8 cellular contexts compared by ENCODE assay signal in genomic region chr19:42268142-42268703, GRCh38. TPM values are rescaled to one million over a fixed set of nuclear protein-coding genes. Genes with fewer than 3 reads are reported as not detected.
DNase-seq lines count a peak whose midpoint lies in the region; ATAC-seq and TF ChIP-seq lines count a peak whose summit lies in the region.

No MANE protein-coding gene starts in this region.

- H3K27me3 ChIP-seq in DND-41 (ENCODE audit: insufficient read depth, low read length, poor library complexity) (no peaks in the 10 kb centered on the region), Panc1 (ENCODE audit: control insufficient read depth, insufficient read depth, low read length) (no peaks in the 10 kb centered on the region)
- H3K27me3 ChIP-seq in naive thymus-derived CD4-positive, alpha-beta T cell (ENCODE audit: control insufficient read depth in 2 of 2, insufficient read depth in 2 of 2, low read length in 2 of 2): no peaks in the 10 kb centered on the region

- intact Hi-C loops in Panc1 (cut with micrococcal nuclease; ENCODE audit: unreplicated experiment): no loop called here
- intact Hi-C loops in naive thymus-derived CD4-positive, alpha-beta T cell (cut with micrococcal nuclease): loop anchor here (1.0 to 5.0 kb wide), 13 partner anchors 12 to 1823 kb away; partner anchors contain the start of genes ERF (in 2 of the 2), PAFAH1B3 (in 2 of the 2), PRR19 (in 2 of the 2) and DEDD2 (in 1 of the 2)

- peak overlapping the region; percentile 98 for H3K27ac ChIP-seq in DND-41 (ENCODE audit: low read length)
- H3K27ac ChIP-seq in KOPT-K1 (ENCODE audit: low read depth, low read length, poor library complexity, severe bottlenecking): peak overlapping the region; percentile 93
- H3K27ac ChIP-seq in Panc1 (ENCODE audit: low read length): peak overlapping the region; percentile 93
- peak overlapping the region; percentile 95 for H3K27ac ChIP-seq in naive thymus-derived CD4-positive, alpha-beta T cell (ENCODE audit: low read depth, low read length)

- H4K20me1 ChIP-seq in DND-41 (ENCODE audit: insufficient read depth, low read length): no peaks in the 10 kb centered on the region

- peaks cover 8 to 30% (median 25%) of the 10 kb centered on the region in 7 donors for H3K4me1 Mint-ChIP-seq in naive thymus-derived CD4-positive, alpha-beta T cell
- H3K4me1 Mint-ChIP-seq in stimulated activated memory B cell treated with anti-CD40 and anti-IgM and Interleukin-4, amounts not matched to agents 10 μg/mL and 1 μg/mL and 100 μg/mL, for 72 hours: peaks cover 26% of the 10 kb centered on the region

- H3K79me2 ChIP-seq in DND-41 (ENCODE audit: insufficient read depth, low read length): peaks cover 28% of the 10 kb centered on the region

- CTCF ChIA-PET in Panc1 (lab: Charles Lee): no interaction called here
- CTCF ChIA-PET in naive thymus-derived CD4-positive, alpha-beta T cell (lab: Charles Lee): no interaction called here

- H3K27ac Mint-ChIP-seq in naive thymus-derived CD4-positive, alpha-beta T cell: no peak overlapping the region
- no peak overlapping the region for H3K27ac Mint-ChIP-seq in stimulated activated memory B cell treated with anti-CD40 and anti-IgM and Interleukin-4, amounts not matched to agents 10 μg/mL and 1 μg/mL and 100 μg/mL, for 72 hours

- no peak overlapping the region for H3K4me3 Mint-ChIP-seq in naive thymus-derived CD4-positive, alpha-beta T cell
- H3K4me3 Mint-ChIP-seq in stimulated activated memory B cell treated with anti-CD40 and anti-IgM and Interleukin-4, amounts not matched to agents 10 μg/mL and 1 μg/mL and 100 μg/mL, for 72 hours: no peak overlapping the region

- H3K9me3 Mint-ChIP-seq in naive thymus-derived CD4-positive, alpha-beta T cell: no peaks in the 10 kb centered on the region
- H3K9me3 Mint-ChIP-seq in stimulated activated memory B cell treated with anti-CD40 and anti-IgM and Interleukin-4, amounts not matched to agents 10 μg/mL and 1 μg/mL and 100 μg/mL, for 72 hours: no peaks in the 10 kb centered on the region

- peak overlapping the region; percentile 81 for H3K4me2 ChIP-seq in DND-41 (ENCODE audit: insufficient read depth, low read length)

- DNase-seq in DND-41 (peak; percentile 100), Panc1 (ENCODE audit: low read depth, low spot score) (peak; percentile 91), activated T-helper 1 cell treated with Interleukin-2 at 50 U/mL for 16 hours (ENCODE audit: low read depth) (peak; percentile 95), fibroblast of peridontal ligament (ENCODE audit: extremely low read depth) (peak; percentile 99)
- peak; percentile 93 to 100 (median 100) for DNase-seq in naive thymus-derived CD4-positive, alpha-beta T cell

- H3K4me1 ChIP-seq in DND-41 (ENCODE audit: insufficient read depth, low read length): peaks cover 24% of the 10 kb centered on the region
- peaks cover 11% of the 10 kb centered on the region for H3K4me1 ChIP-seq in Panc1 (ENCODE audit: control insufficient read depth, insufficient read depth, low read length)
- peaks cover 23 to 29% of the 10 kb centered on the region in 2 donors for H3K4me1 ChIP-seq in naive thymus-derived CD4-positive, alpha-beta T cell (ENCODE audit: control insufficient read depth in 2 of 2, insufficient read depth in 2 of 2, low read length in 2 of 2)

- H3K36me3 ChIP-seq in DND-41 (ENCODE audit: insufficient read depth, low read length) (peaks cover 21% of the 10 kb centered on the region), KOPT-K1 (ENCODE audit: insufficient read depth, low read length) (peaks cover 7% of the 10 kb centered on the region; the same call in 1 of the 2 replicates), Panc1 (ENCODE audit: control insufficient read depth, insufficient read depth, low read length) (no peaks in the 10 kb centered on the region)
- peaks cover 0 to 13% (median 0%) of the 10 kb centered on the region in 3 experiments for H3K36me3 ChIP-seq in naive thymus-derived CD4-positive, alpha-beta T cell (ENCODE audit: control insufficient read depth in 2 of 3, insufficient read depth in 3 of 3, low read length in 3 of 3)

- ATAC-seq in DND-41 (ENCODE audit: insufficient read depth, low read depth) (peak; percentile 61), GM21825 (IDR thresholded peaks at IDR 0.05; ENCODE audit: unreplicated experiment) (peak; percentile 54), Panc1 (peak; percentile 88)
- peak; percentile 75 for ATAC-seq in naive thymus-derived CD4-positive, alpha-beta T cell
- peak; percentile 86 for ATAC-seq in stimulated activated memory B cell treated with anti-CD40 and anti-IgM and Interleukin-4, amounts not matched to agents 10 μg/mL and 1 μg/mL and 100 μg/mL, for 72 hours

- no peaks in the 10 kb centered on the region for H3K27me3 Mint-ChIP-seq in naive thymus-derived CD4-positive, alpha-beta T cell
- H3K27me3 Mint-ChIP-seq in stimulated activated memory B cell treated with anti-CD40 and anti-IgM and Interleukin-4, amounts not matched to agents 10 μg/mL and 1 μg/mL and 100 μg/mL, for 72 hours: no peaks in the 10 kb centered on the region

- no TSS peak for BruUV-seq in Panc1 (replicated peaks; lab: Mats Ljungman, UMichigan)

- in situ Hi-C loops in Panc1 (cut with HindIII; ENCODE audit: low pct_unique_long_range_greater_than_20kb, low sequenced_read_pairs): no loop called here

- peaks cover 0 to 8% (median 3%) of the 10 kb centered on the region in 5 donors for H3K36me3 Mint-ChIP-seq in naive thymus-derived CD4-positive, alpha-beta T cell
- peaks cover 7% of the 10 kb centered on the region for H3K36me3 Mint-ChIP-seq in stimulated activated memory B cell treated with anti-CD40 and anti-IgM and Interleukin-4, amounts not matched to agents 10 μg/mL and 1 μg/mL and 100 μg/mL, for 72 hours

- peak overlapping the region; percentile 82 for H2AFZ ChIP-seq in DND-41 (ENCODE audit: low read depth, low read length)

- H3K4me3 ChIP-seq in DND-41 (ENCODE audit: low read depth in 1 of 2, low read length in 2 of 2): peak overlapping the region; percentile 34 to 64; a peak in 3 of 4 replicates
- H3K4me3 ChIP-seq in Panc1 (ENCODE audit: low read depth in 2 of 2, low read length in 2 of 2): peak overlapping the region; percentile 69 to 79
- H3K4me3 ChIP-seq in naive thymus-derived CD4-positive, alpha-beta T cell (ENCODE audit: low read length): peak overlapping the region; percentile 85

- POLR2A ChIA-PET in Panc1 (lab: Charles Lee): no interaction called here
- POLR2A ChIA-PET in naive thymus-derived CD4-positive, alpha-beta T cell (lab: Charles Lee): interaction anchor here (0.6 to 1.4 kb wide), 2 partner anchors 9 to 12 kb away, joined by 4 to 9 read pairs; no protein-coding TSS in a partner anchor

- peak overlapping the region; percentile 73 for H3K9ac ChIP-seq in DND-41 (ENCODE audit: low read depth, low read length)

- no peak for TF ChIP-seq CTCF in DND-41 (IDR thresholded peaks at IDR 0.05; ENCODE audit: borderline replicate concordance, extremely low read depth, low read length, poor library complexity, severe bottlenecking)
- TF ChIP-seq CTCF in Panc1 (IDR thresholded peaks at IDR 0.05): no peak

- H3K9me3 ChIP-seq in DND-41 (ENCODE audit: insufficient read depth, low read length, severe bottlenecking): no peaks in the 10 kb centered on the region
- no peaks in the 10 kb centered on the region for H3K9me3 ChIP-seq in KOPT-K1 (ENCODE audit: insufficient read depth, low read length, poor library complexity, severe bottlenecking)
- H3K9me3 ChIP-seq in Panc1 (ENCODE audit: control insufficient read depth, insufficient read depth, low read depth, low read length): no peaks in the 10 kb centered on the region
- no peaks in the 10 kb centered on the region for H3K9me3 ChIP-seq in naive thymus-derived CD4-positive, alpha-beta T cell (ENCODE audit: control insufficient read depth in 2 of 3, low read length in 3 of 3)

RNA-seq across cellular contexts. Expression of gene CIC, which starts 0.8 kb away (rescaled TPM):
- total RNA-seq in Panc1 (2021; ENCODE audit: unreplicated experiment): 67.4 TPM
- polyA plus RNA-seq in Panc1 (2012; ENCODE audit: insufficient read length): 49.9 TPM
- total RNA-seq in naive thymus-derived CD4-positive, alpha-beta T cell: 100 to 1,000 TPM in 3 of 5 experiments, 10 to 100 TPM in 2; 90.4 to 134 (median 102) TPM
- polyA plus RNA-seq in naive thymus-derived CD4-positive, alpha-beta T cell: 1 to 10 TPM; 1.5 to 2.6 TPM

RNA-seq across cellular contexts. Expression of gene ERF, which starts 13.3 kb away (rescaled TPM):
- total RNA-seq in Panc1 (2021; ENCODE audit: unreplicated experiment): 85.7 TPM
- 70.6 TPM for polyA plus RNA-seq in Panc1 (2012; ENCODE audit: insufficient read length)
- total RNA-seq in naive thymus-derived CD4-positive, alpha-beta T cell: 100 to 1,000 TPM in 1 of 5 experiments, 10 to 100 TPM in 4; 42.5 to 105 (median 51.8) TPM
- 10 to 100 TPM in 1 of 2 donors, 1 to 10 TPM in 1; 2.8 to 10.8 TPM for polyA plus RNA-seq in naive thymus-derived CD4-positive, alpha-beta T cell

RNA-seq across cellular contexts. Expression of gene GSK3A, which starts 25.8 kb away (rescaled TPM):
- 46.0 TPM for total RNA-seq in Panc1 (2021; ENCODE audit: unreplicated experiment)
- 65.7 TPM for polyA plus RNA-seq in Panc1 (2012; ENCODE audit: insufficient read length)
- 10 to 100 TPM; 19.6 to 52.0 (median 33.0) TPM for total RNA-seq in naive thymus-derived CD4-positive, alpha-beta T cell
- polyA plus RNA-seq in naive thymus-derived CD4-positive, alpha-beta T cell: 10 to 100 TPM; 11.4 to 19.6 TPM

RNA-seq across cellular contexts. Expression of gene PRR19, which starts 33.7 kb away (rescaled TPM):
- total RNA-seq in Panc1 (2021; ENCODE audit: unreplicated experiment): 2.1 TPM
- 2.2 TPM for polyA plus RNA-seq in Panc1 (2012; ENCODE audit: insufficient read length)
- under 1 TPM in 4 of 5 experiments, not detected in 1; 0.32 to 0.68 (median 0.38) TPM for total RNA-seq in naive thymus-derived CD4-positive, alpha-beta T cell
- under 1 TPM; 0.48 to 0.61 TPM for polyA plus RNA-seq in naive thymus-derived CD4-positive, alpha-beta T cell

RNA-seq across cellular contexts. Expression of gene PAFAH1B3, which starts 34.2 kb away (rescaled TPM):
- total RNA-seq in Panc1 (2021; ENCODE audit: unreplicated experiment): 92.2 TPM
- polyA plus RNA-seq in Panc1 (2012; ENCODE audit: insufficient read length): 160 TPM
- total RNA-seq in naive thymus-derived CD4-positive, alpha-beta T cell: 10 to 100 TPM; 11.7 to 36.9 (median 16.9) TPM
- 10 to 100 TPM; 52.6 to 73.4 TPM for polyA plus RNA-seq in naive thymus-derived CD4-positive, alpha-beta T cell

Comparison
In these comparisons a context has a peak if more than half of its experiments do, and no peak if none do; other contexts are left out.
1. Peak in every context shown above with its lines: DNase-seq, ATAC-seq, H3K4me3 ChIP-seq and H3K27ac ChIP-seq.